Comparison of ENCODE assay signal across 10 cellular contexts in genomic region chr3:113783980-113784379, GRCh38. TPM values are rescaled to one million over a fixed set of nuclear protein-coding genes. Genes with fewer than 3 reads are reported as not detected.
DNase-seq lines count a peak whose midpoint lies in the region; ATAC-seq, FAIRE-seq and TF ChIP-seq lines count a peak whose summit lies in the region.
"Had no signal": no experiment of that assay in that cellular context is flagged by ENCODE, and none has a peak within 500 bp of the region (broad histone marks: within the 10 kb centered on the region; RNA-seq: fewer than 3 reads in every experiment).

No MANE protein-coding gene starts in this region.

- H3K27me3 Mint-ChIP-seq in activated T-cell treated with anti-CD3 and anti-CD28 coated beads, Interleukin-2, amount 50 U/mL, for 24 hours = no peaks in the 10 kb centered on the region

- H3K9me3 Mint-ChIP-seq in activated T-cell treated with anti-CD3 and anti-CD28 coated beads, Interleukin-2, amount 50 U/mL, for 24 hours = no peaks in the 10 kb centered on the region

- no peak overlapping the region for H3K9ac ChIP-seq in iPS-18a (ENCODE audit: low read length)

- no peak for TF ChIP-seq CTCF in thyroid gland (IDR thresholded peaks at IDR 0.05)

- H3K27ac Mint-ChIP-seq in activated T-cell treated with anti-CD3 and anti-CD28 coated beads, Interleukin-2, amount 50 U/mL, for 24 hours = peak overlapping the region; percentile 58

- H3K4me1 ChIP-seq in iPS-18a (ENCODE audit: control insufficient read depth, low read depth, low read length) (peaks cover 9% of the 10 kb centered on the region), thyroid gland (no peaks in the 10 kb centered on the region)

- WGBS in thyroid gland, 2 donors = 82% methylated on average over 4 of the region's 4 CpGs

- no peak for TF ChIP-seq POLR2A in thyroid gland (IDR thresholded peaks at IDR 0.05)

- no peaks in the 10 kb centered on the region for H3K27me3 ChIP-seq in iPS-18a (ENCODE audit: control insufficient read depth, insufficient read depth, low read length)
- no peaks in the 10 kb centered on the region for H3K27me3 ChIP-seq in thyroid gland
- H3K27me3 ChIP-seq: transverse colon had no signal

- no peak overlapping the region for H3K4me3 Mint-ChIP-seq in activated T-cell treated with anti-CD3 and anti-CD28 coated beads, Interleukin-2, amount 50 U/mL, for 24 hours

- peaks cover 4% of the 10 kb centered on the region for H3K4me1 Mint-ChIP-seq in activated T-cell treated with anti-CD3 and anti-CD28 coated beads, Interleukin-2, amount 50 U/mL, for 24 hours (ENCODE audit: low read depth)

- peaks cover 50% of the 10 kb centered on the region for H3K36me3 Mint-ChIP-seq in activated T-cell treated with anti-CD3 and anti-CD28 coated beads, Interleukin-2, amount 50 U/mL, for 24 hours (ENCODE audit: low read depth)

- ATAC-seq in GM21576 (IDR thresholded peaks at IDR 0.05; ENCODE audit: unreplicated experiment) = no peak

- H3K27ac ChIP-seq in iPS-18a (ENCODE audit: low read length) (peak overlapping the region; percentile 12), temporal lobe (ENCODE audit: low read depth, low read length) (peak overlapping the region; percentile 22), thyroid gland (no peak overlapping the region)

- H3K9me3 ChIP-seq in iPS-18a (ENCODE audit: control insufficient read depth, low read depth, low read length) (no peaks in the 10 kb centered on the region), thyroid gland (no peaks in the 10 kb centered on the region)
- H3K9me3 ChIP-seq: transverse colon had no signal

- intact Hi-C loops in thyroid gland (cut with DNase I) = no loop called here

- peaks cover 5% of the 10 kb centered on the region for H3K36me3 ChIP-seq in iPS-18a (ENCODE audit: control insufficient read depth, low read depth, low read length)
- H3K36me3 ChIP-seq in thyroid gland = peaks cover 11 to 25% of the 10 kb centered on the region in 2 donors

- no peak for FAIRE-seq in HTR-8/SVneo (lab: Jason Lieb, UNC)

- H3K4me3 ChIP-seq in iPS-18a (ENCODE audit: low read length) (no peak overlapping the region), thyroid gland (replicated peaks in 1 of 3) (no peak overlapping the region)
- H3K4me3 ChIP-seq: transverse colon had no signal

- DNase-seq in activated T-cell treated with anti-CD3 and anti-CD28 coated beads, Interleukin-2, amount 50 U/mL, for 24 hours = no peak
- no peak for DNase-seq in activated T-cell treated with anti-CD3 and anti-CD28 coated beads for 4 hours
- DNase-seq in RPMI7951 (ENCODE audit: low read depth) = peak; percentile 15
- no peak for DNase-seq in thyroid gland
- DNase-seq in HTR-8/SVneo (ENCODE audit: insufficient read length, low spot score) = no peak
- DNase-seq: NCI-H187, transverse colon had no signal

RNA-seq across cellular contexts. Expression of gene ATP6V1A, which starts 37.1 kb away (rescaled TPM):
- total RNA-seq in RPMI7951 (2014; rRNA removed; shearing (Covaris generic)) = 65.1 and 75.0 TPM in 2 replicates
- 145 TPM for total RNA-seq in temporal lobe
- total RNA-seq in thyroid gland = 100 to 1,000 TPM in 2 of 4 donors, 10 to 100 TPM in 2; 75.4 to 157 (median 112) TPM

RNA-seq across cellular contexts. Expression of gene NAA50, which starts 37.9 kb away (rescaled TPM):
- total RNA-seq in RPMI7951 (2014; rRNA removed; shearing (Covaris generic)) = 203 and 212 TPM in 2 replicates
- total RNA-seq in temporal lobe (47.7 TPM), thyroid gland (100 to 1,000 TPM; 110 to 133 (median 119) TPM)

RNA-seq across cellular contexts. Expression of gene GRAMD1C, which starts 54.6 kb away (rescaled TPM):
- total RNA-seq in RPMI7951 (2014; rRNA removed; shearing (Covaris generic)) = 3.6 and 6.0 TPM in 2 replicates
- 6.4 TPM for total RNA-seq in temporal lobe
- total RNA-seq in thyroid gland = 10 to 100 TPM in 2 of 4 donors, 1 to 10 TPM in 2; 5.8 to 20.2 (median 9.1) TPM

Comparison
In these comparisons a context has a peak if more than half of its experiments do, and no peak if none do; other contexts are left out.
1. H3K27ac ChIP-seq: peak in iPS-18a (single experiment) and temporal lobe (single experiment); none in thyroid gland (0 of 3).